ENCODE assay signal across 8 cellular contexts in genomic region chrX:132216806-132217202, GRCh38. TPM values are rescaled to one million over a fixed set of nuclear protein-coding genes. Genes with fewer than 3 reads are reported as not detected.
DNase-seq lines count a peak whose midpoint lies in the region; ATAC-seq and TF ChIP-seq lines count a peak whose summit lies in the region.

No MANE protein-coding gene starts in this region.

- H3K4me3 ChIP-seq in A673 (ENCODE audit: low read depth, low read length, poor library complexity, severe bottlenecking) (peak overlapping the region; percentile 68), LNCaP clone FGC (ENCODE audit: low read depth, low read length) (peak overlapping the region; percentile 70), suprapubic skin (peak overlapping the region; percentile 86)

- peaks cover under 1% of the 10 kb centered on the region for H3K27me3 ChIP-seq in A673 (replicated peaks; ENCODE audit: insufficient read depth, low read depth, low read length, poor library complexity)
- no peaks in the 10 kb centered on the region for H3K27me3 ChIP-seq in suprapubic skin

- peaks cover 8% of the 10 kb centered on the region for H3K36me3 ChIP-seq in A673 (ENCODE audit: insufficient read depth, low read length, poor library complexity, severe bottlenecking)
- H3K36me3 ChIP-seq in suprapubic skin, result no peaks in the 10 kb centered on the region

- TF ChIP-seq EP300 in suprapubic skin (IDR thresholded peaks at IDR 0.05), result no peak

- intact Hi-C loops in A673 (cut with micrococcal nuclease; ENCODE audit: unreplicated experiment), result loop anchor here (5.0 kb wide), 1 partner anchor 390 kb away; no protein-coding TSS in a partner anchor

- POLR2A ChIA-PET in A673 (lab: Charles Lee; ENCODE audit: low non-redundant PET), result no interaction called here

- H3K4me1 ChIP-seq in A673 (ENCODE audit: insufficient read depth, low read length, poor library complexity, severe bottlenecking) (peaks cover 5% of the 10 kb centered on the region), suprapubic skin (peaks cover 27% of the 10 kb centered on the region)

- H3K9me3 ChIP-seq in A673 (ENCODE audit: low read depth, low read length, poor library complexity, severe bottlenecking) (no peaks in the 10 kb centered on the region), suprapubic skin (no peaks in the 10 kb centered on the region)

- DNase-seq in A673 (ENCODE audit: low spot score) (peak; percentile 32), LNCaP clone FGC (ENCODE audit: low read depth) (no peak), amniotic epithelial cell (ENCODE audit: low read depth) (peak; percentile 55), kidney glomerular epithelial cell (lab: John Stamatoyannopoulos, UW) (peak; percentile 12), suprapubic skin (ENCODE audit: low spot score in 2 of 2) (no peak), DMS79 (lab: John Stamatoyannopoulos, UW) (no peak)

- 26% methylated on average over 11 of the region's 11 CpGs for WGBS in suprapubic skin

- peak; percentile 18 for ATAC-seq in GM19035 (IDR thresholded peaks at IDR 0.05; ENCODE audit: unreplicated experiment)
- no peak for ATAC-seq in GM19324 (IDR thresholded peaks at IDR 0.05; ENCODE audit: low FRiP score, unreplicated experiment)

- TSS peak; percentile 43 for BruUV-seq in A673 (replicated peaks; lab: Mats Ljungman, UMichigan)

- H3K27ac ChIP-seq in A673 (ENCODE audit: low read depth, low read length, poor library complexity, severe bottlenecking), result peak overlapping the region; percentile 87
- H3K27ac ChIP-seq in suprapubic skin, result peak overlapping the region; percentile 97

- TF ChIP-seq POLR2A in suprapubic skin (IDR thresholded peaks at IDR 0.05), result no peak

- CTCF ChIA-PET in A673 (lab: Charles Lee), result no interaction called here

- no peak for TF ChIP-seq CTCF in A673 (conservative IDR thresholded peaks at IDR 0.05; ENCODE audit: low read depth, low read length)
- TF ChIP-seq CTCF in LNCaP clone FGC (IDR thresholded peaks at IDR 0.05; ENCODE audit: control insufficient read depth, extremely low read depth, insufficient read depth), result no peak
- no peak for TF ChIP-seq CTCF in suprapubic skin (IDR thresholded peaks at IDR 0.05)

RNA-seq across cellular contexts. Expression of gene RAP2C, which starts 2.4 kb away (rescaled TPM):
- total RNA-seq in A673 (2021) (20.8 and 21.4 TPM in 2 replicates), suprapubic skin (10 to 100 TPM; 15.1 to 21.7 (median 15.4) TPM)

Comparison
In these comparisons a context has a peak if more than half of its experiments do, and no peak if none do; other contexts are left out.
1. DNase-seq: peak in A673 (single experiment), amniotic epithelial cell (single experiment) and kidney glomerular epithelial cell (single experiment); none in LNCaP clone FGC (single experiment), suprapubic skin (0 of 2) and DMS79 (single experiment).
2. Peak in every context shown above with its lines, with median percentiles within 50 percentile points of each other: H3K4me3 ChIP-seq.